Comparison of ENCODE assay signal across 8 cellular contexts in genomic region chr12:107026356-107026755, GRCh38. TPM values are rescaled to one million over a fixed set of nuclear protein-coding genes. Genes with fewer than 3 reads are reported as not detected.
DNase-seq lines count a peak whose midpoint lies in the region; ATAC-seq, FAIRE-seq and TF ChIP-seq lines count a peak whose summit lies in the region.
"Not testable (repeated sequence)": the region's sequence is repeated elsewhere in the genome, so short reads cannot be mapped to it uniquely, and the experiment has no call there.

No MANE protein-coding gene starts in this region.

- H3K36me3 Mint-ChIP-seq in CD4-positive, CD25-positive, alpha-beta regulatory T cell; activated T-cell treated with anti-CD3 and anti-CD28 coated beads, Interleukin-2, amount 50 U/mL, for 24 hours (ENCODE audit: low read depth); stimulated activated effector memory CD8-positive, alpha-beta T cell treated with anti-CD3 and anti-CD28 coated beads, Interleukin-12 subunit alpha, Interleukin-12 subunit beta, amount 100 ng/mL, for 72 hours: not testable (repeated sequence)

- H3K27ac ChIP-seq in CD4-positive, CD25-positive, alpha-beta regulatory T cell (ENCODE audit: insufficient read depth, low read length, poor library complexity, severe bottlenecking), result peak overlapping the region; percentile 93
- H3K27ac ChIP-seq in dorsolateral prefrontal cortex (peak overlapping the region in 37 of 59 donors; percentile 24 to 89 (median 75)), keratinocyte (ENCODE audit: control insufficient read depth, insufficient read depth, low read length) (peak overlapping the region; percentile 47), pancreas (peak overlapping the region; percentile 84 to 94 (median 90)), uterus (peak overlapping the region; percentile 57 to 85)

- not testable (repeated sequence) for H3K36me3 ChIP-seq in CD4-positive, CD25-positive, alpha-beta regulatory T cell (ENCODE audit: control insufficient read depth, insufficient read depth, low read length); keratinocyte (ENCODE audit: control insufficient read depth in 2 of 2, extremely low read depth in 1 of 2, insufficient read depth in 2 of 2, low read length in 2 of 2); pancreas; uterus

- H3K4me2 ChIP-seq in keratinocyte (ENCODE audit: control insufficient read depth, extremely low read depth, insufficient read depth, low read depth, low read length), result not testable (repeated sequence)

- intact Hi-C loops in dorsolateral prefrontal cortex (cut with DNase I); pancreas (cut with DNase I); uterus (cut with DNase I; ENCODE audit: low total_unique reads): not testable (repeated sequence)

- H4K20me1 ChIP-seq in keratinocyte (ENCODE audit: control insufficient read depth, extremely low read depth, insufficient read depth, low read length), result not testable (repeated sequence)

- not testable (repeated sequence) for H3K27me3 Mint-ChIP-seq in CD4-positive, CD25-positive, alpha-beta regulatory T cell; activated T-cell treated with anti-CD3 and anti-CD28 coated beads, Interleukin-2, amount 50 U/mL, for 24 hours

- H3K9ac ChIP-seq in keratinocyte (ENCODE audit: control insufficient read depth, extremely low read depth, insufficient read depth, low read length), result not testable (repeated sequence)

- not testable (repeated sequence) for H3K9me3 Mint-ChIP-seq in CD4-positive, CD25-positive, alpha-beta regulatory T cell; activated T-cell treated with anti-CD3 and anti-CD28 coated beads, Interleukin-2, amount 50 U/mL, for 24 hours; stimulated activated effector memory CD8-positive, alpha-beta T cell treated with anti-CD3 and anti-CD28 coated beads, Interleukin-12 subunit alpha, Interleukin-12 subunit beta, amount 100 ng/mL, for 72 hours

- not testable (repeated sequence) for H3K9me1 ChIP-seq in keratinocyte (ENCODE audit: control insufficient read depth, extremely low read depth, insufficient read depth, low read length)

- H3K27ac Mint-ChIP-seq in CD4-positive, CD25-positive, alpha-beta regulatory T cell, result peak overlapping the region; percentile 32 to 96 (median 89)
- H3K27ac Mint-ChIP-seq in activated T-cell treated with anti-CD3 and anti-CD28 coated beads, Interleukin-2, amount 50 U/mL, for 24 hours, result peak overlapping the region; percentile 73
- peak overlapping the region; percentile 99 for H3K27ac Mint-ChIP-seq in stimulated activated effector memory CD8-positive, alpha-beta T cell treated with anti-CD3 and anti-CD28 coated beads, Interleukin-12 subunit alpha, Interleukin-12 subunit beta, amount 100 ng/mL, for 72 hours

- H3K27me3 ChIP-seq in CD4-positive, CD25-positive, alpha-beta regulatory T cell (ENCODE audit: control insufficient read depth, insufficient read depth, low read length); dorsolateral prefrontal cortex; keratinocyte (ENCODE audit: control insufficient read depth, extremely low read depth, insufficient read depth, low read length); pancreas; uterus: not testable (repeated sequence)

- peaks cover 33 to 54% (median 46%) of the 10 kb centered on the region in 4 donors for H3K4me1 Mint-ChIP-seq in CD4-positive, CD25-positive, alpha-beta regulatory T cell
- H3K4me1 Mint-ChIP-seq in activated T-cell treated with anti-CD3 and anti-CD28 coated beads, Interleukin-2, amount 50 U/mL, for 24 hours (ENCODE audit: low read depth), result peaks cover 50% of the 10 kb centered on the region
- H3K4me1 Mint-ChIP-seq in stimulated activated effector memory CD8-positive, alpha-beta T cell treated with anti-CD3 and anti-CD28 coated beads, Interleukin-12 subunit alpha, Interleukin-12 subunit beta, amount 100 ng/mL, for 72 hours, result peaks cover 36% of the 10 kb centered on the region

- H3K4me3 Mint-ChIP-seq in CD4-positive, CD25-positive, alpha-beta regulatory T cell; activated T-cell treated with anti-CD3 and anti-CD28 coated beads, Interleukin-2, amount 50 U/mL, for 24 hours: not testable (repeated sequence)
- H3K4me3 Mint-ChIP-seq in stimulated activated effector memory CD8-positive, alpha-beta T cell treated with anti-CD3 and anti-CD28 coated beads, Interleukin-12 subunit alpha, Interleukin-12 subunit beta, amount 100 ng/mL, for 72 hours, result peak overlapping the region; percentile 53

- H3K4me1 ChIP-seq in CD4-positive, CD25-positive, alpha-beta regulatory T cell (ENCODE audit: control insufficient read depth, insufficient read depth, low read length, poor library complexity, severe bottlenecking), result peaks cover 37% of the 10 kb centered on the region
- H3K4me1 ChIP-seq in keratinocyte (ENCODE audit: control insufficient read depth, extremely low read depth, insufficient read depth, low read length) (peaks cover 24% of the 10 kb centered on the region), pancreas (peaks cover 29 to 60% (median 57%) of the 10 kb centered on the region in 3 donors), uterus (peaks cover 4 to 12% of the 10 kb centered on the region in 2 donors)

- not testable (repeated sequence) for ATAC-seq in CD4-positive, CD25-positive, alpha-beta regulatory T cell (ENCODE audit: low read depth in 2 of 2); stimulated activated effector memory CD8-positive, alpha-beta T cell treated with anti-CD3 and anti-CD28 coated beads, Interleukin-12 subunit alpha, Interleukin-12 subunit beta, amount 100 ng/mL, for 72 hours
- peak in 1 of 4 donors; percentile 8 for ATAC-seq in pancreas

- H3K9me3 ChIP-seq in CD4-positive, CD25-positive, alpha-beta regulatory T cell (ENCODE audit: control insufficient read depth in 2 of 2, low read length in 2 of 2); keratinocyte (ENCODE audit: control insufficient read depth, low read depth, low read length); pancreas; uterus: not testable (repeated sequence)

- peak overlapping the region; percentile 62 for H3K4me3 ChIP-seq in CD4-positive, CD25-positive, alpha-beta regulatory T cell (ENCODE audit: low read depth, low read length)
- H3K4me3 ChIP-seq in dorsolateral prefrontal cortex; keratinocyte (ENCODE audit: control insufficient read depth in 2 of 3, extremely low read depth in 1 of 3, insufficient read depth in 2 of 3, low read depth in 1 of 3, low read length in 3 of 3); pancreas; uterus: not testable (repeated sequence)

- not testable (repeated sequence) for TF ChIP-seq POLR2A in uterus (IDR thresholded peaks at IDR 0.05)

- H2AFZ ChIP-seq in keratinocyte (ENCODE audit: control insufficient read depth, low read length), result not testable (repeated sequence)

- FAIRE-seq in keratinocyte (lab: Jason Lieb, UNC); pancreas (lab: Jason Lieb, UNC): not testable (repeated sequence)

- DNase-seq in CD4-positive, CD25-positive, alpha-beta regulatory T cell; activated T-cell treated with anti-CD3 and anti-CD28 coated beads, Interleukin-2, amount 50 U/mL, for 24 hours; dorsolateral prefrontal cortex; keratinocyte (ENCODE audit: low read depth, low spot score); pancreas; stimulated activated effector memory CD8-positive, alpha-beta T cell treated with anti-CD3 and anti-CD28 coated beads, Interleukin-12 subunit alpha, Interleukin-12 subunit beta, amount 100 ng/mL, for 72 hours (ENCODE audit: low spot score in 2 of 2); uterus: not testable (repeated sequence)
- DNase-seq in NCI-H524 treated with DMSO at 0.1 percent for 48 hours (lab: John Stamatoyannopoulos, UW), result peak; percentile 3

- TF ChIP-seq CTCF in dorsolateral prefrontal cortex (IDR thresholded peaks at IDR 0.05 in 54 of 56, conservative IDR thresholded peaks at IDR 0.05 in 2 of 56; ENCODE audit: low read depth in 1 of 56, partially characterized antibody in 56 of 56); keratinocyte (optimal IDR thresholded peaks at IDR 0.05 in 1 of 3, IDR thresholded peaks at IDR 0.05 in 1 of 3, conservative IDR thresholded peaks at IDR 0.05 in 1 of 3; ENCODE audit: extremely low read depth in 1 of 3, insufficient read depth in 2 of 3, low read length in 3 of 3); pancreas (IDR thresholded peaks at IDR 0.05); uterus (IDR thresholded peaks at IDR 0.05): not testable (repeated sequence)

- dilution Hi-C loops in keratinocyte (cut with MboI; ENCODE audit: extremely low pct_ligation_motif_present, low sequenced_read_pairs), result not testable (repeated sequence)

- not testable (repeated sequence) for H3K79me2 ChIP-seq in keratinocyte (ENCODE audit: control insufficient read depth, insufficient read depth, low read length)

RNA-seq across cellular contexts. Expression of gene MTERF2, which starts 39.4 kb away (rescaled TPM):
- 9.9 TPM for total RNA-seq in CD4-positive, CD25-positive, alpha-beta regulatory T cell
- polyA plus RNA-seq in CD4-positive, CD25-positive, alpha-beta regulatory T cell, result 10 to 100 TPM in 2 of 4 donors, 1 to 10 TPM in 2; 7.3 to 12.0 (median 9.2) TPM
- 10 to 100 TPM; 17.1 to 39.1 (median 25.8) TPM for total RNA-seq in dorsolateral prefrontal cortex
- polyA plus RNA-seq in keratinocyte, result 5.0 to 9.6 TPM (median 7.1 TPM) in 3 replicates
- polyA plus RNA-seq in keratinocyte (2011; ENCODE audit: low read depth), result 6.1 TPM
- polyA plus RNA-seq in keratinocyte (2011; cell fraction: cytosol; rRNA removed), result 2.8 and 6.0 TPM in 2 replicates
- 17.4 and 19.5 TPM in 2 replicates for polyA plus RNA-seq in keratinocyte (2011; cell fraction: nucleus; rRNA removed)
- polyA plus RNA-seq in keratinocyte (2012; ENCODE audit: low replicate concordance), result 5.4 and 6.7 TPM in 2 replicates
- polyA minus RNA-seq in keratinocyte, result 1.5 to 4.1 TPM in 2 of 3 replicates, not detected in the other
- polyA minus RNA-seq in keratinocyte (2011; cell fraction: cytosol; rRNA and poly(A)+ RNA removed), result not detected
- 2.1 and 3.5 TPM in 2 replicates for polyA minus RNA-seq in keratinocyte (2011; cell fraction: nucleus; rRNA and poly(A)+ RNA removed)
- 10 to 100 TPM in 5 of 6 donors, 1 to 10 TPM in 1; 9.9 to 15.0 (median 13.7) TPM for total RNA-seq in pancreas
- polyA plus RNA-seq in pancreas, result 10 to 100 TPM; 31.8 to 42.8 TPM
- 10 to 100 TPM in 3 of 4 donors, 1 to 10 TPM in 1; 3.8 to 31.5 (median 18.6) TPM for total RNA-seq in uterus
